8 cellular contexts compared by ENCODE assay signal in the genomic region with DNA sequence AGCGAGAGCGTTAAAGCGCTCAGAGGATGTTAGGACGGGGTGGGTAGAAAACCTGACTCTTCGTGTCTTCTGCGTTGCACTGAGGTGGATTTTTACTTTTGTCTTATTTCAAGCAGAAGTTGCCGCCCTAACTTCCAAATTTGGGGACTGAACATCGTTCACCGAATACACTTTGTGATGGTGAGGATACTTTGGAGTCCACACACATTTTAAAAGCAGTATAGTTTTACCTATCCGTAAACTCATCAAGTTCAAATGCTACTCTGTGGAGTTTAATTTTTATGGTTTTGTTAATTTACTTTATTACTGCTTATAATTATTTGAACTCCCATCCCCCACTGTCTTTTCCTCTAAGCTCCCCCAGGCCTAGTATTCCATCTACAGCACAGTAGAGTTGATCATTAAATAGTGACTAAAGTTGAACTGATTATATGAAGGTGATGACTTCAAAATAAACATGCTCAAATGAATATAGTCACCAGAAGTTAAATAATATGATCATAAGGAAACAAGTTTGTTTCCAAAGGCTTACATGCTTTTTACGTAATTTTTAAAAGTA.
A peak's percentile ranks its signal among the peaks of the same experiment; 100 is the strongest.
DNase-seq lines count a peak whose midpoint lies in the region; ATAC-seq and TF ChIP-seq lines count a peak whose summit lies in the region.

No MANE protein-coding gene starts in this region.

- TF ChIP-seq CTCF in AG10803 (conservative IDR thresholded peaks at IDR 0.05; ENCODE audit: low read length) (no peak), GM20000 (IDR thresholded peaks at IDR 0.05; ENCODE audit: extremely low read depth, missing control alignments) (no peak)

- H3K36me3 Mint-ChIP-seq in central memory CD8-positive, alpha-beta T cell (ENCODE audit: insufficient read depth), result peaks cover 3% of the 10 kb centered on the region

- no peak for ATAC-seq in central memory CD8-positive, alpha-beta T cell (replicated peaks; ENCODE audit: extremely low read depth, poor library complexity, severe bottlenecking)

- DNase-seq in AG10803 (ENCODE audit: low read depth), result no peak
- DNase-seq in central memory CD8-positive, alpha-beta T cell (ENCODE audit: low spot score in 2 of 2), result no peak
- DNase-seq in NCI-H146 treated with DMSO at 0.1 percent for 48 hours (lab: John Stamatoyannopoulos, UW; ENCODE audit: unreplicated experiment), result no peak
- DNase-seq in T1000 (lab: John Stamatoyannopoulos, UW), result no peak
- no peak for DNase-seq in GM20000 (ENCODE audit: low spot score)
- DNase-seq in NCI-H345 treated with DMSO at 0.1 percent for 48 hours (lab: John Stamatoyannopoulos, UW; ENCODE audit: unreplicated experiment), result no peak

- no peaks in the 10 kb centered on the region for H3K9me3 ChIP-seq in KOPT-K1 (ENCODE audit: insufficient read depth, low read length, poor library complexity, severe bottlenecking)
- H3K9me3 ChIP-seq in muscle layer of duodenum (ENCODE audit: control insufficient read depth in 1 of 2, low read length in 2 of 2), result no peaks in the 10 kb centered on the region

- H3K27ac ChIP-seq in KOPT-K1 (ENCODE audit: low read depth, low read length, poor library complexity, severe bottlenecking) (peak overlapping the region; percentile 19), muscle layer of duodenum (ENCODE audit: low read length) (peak overlapping the region; percentile 53)

- no peaks in the 10 kb centered on the region for H3K9me3 Mint-ChIP-seq in central memory CD8-positive, alpha-beta T cell

- peak overlapping the region; percentile 84 for H3K4me3 Mint-ChIP-seq in central memory CD8-positive, alpha-beta T cell

- H3K27me3 ChIP-seq in muscle layer of duodenum (ENCODE audit: low read depth, low read length), result no peaks in the 10 kb centered on the region

- H3K4me3 ChIP-seq in AG10803 (ENCODE audit: low read length) (peak overlapping the region; percentile 78), muscle layer of duodenum (ENCODE audit: low read depth in 1 of 2, low read length in 2 of 2) (peak overlapping the region; percentile 66 to 72)

- H3K27me3 Mint-ChIP-seq in central memory CD8-positive, alpha-beta T cell, result no peaks in the 10 kb centered on the region

- peaks cover 24% of the 10 kb centered on the region for H3K36me3 ChIP-seq in KOPT-K1 (ENCODE audit: insufficient read depth, low read length)
- peaks cover under 1 to 16% of the 10 kb centered on the region in 2 donors for H3K36me3 ChIP-seq in muscle layer of duodenum (ENCODE audit: control insufficient read depth in 1 of 2, insufficient read depth in 2 of 2, low read length in 2 of 2)

- H3K27ac Mint-ChIP-seq in central memory CD8-positive, alpha-beta T cell (ENCODE audit: low read depth), result peak overlapping the region; percentile 32

- H3K4me1 Mint-ChIP-seq in central memory CD8-positive, alpha-beta T cell, result peaks cover 45% of the 10 kb centered on the region

- peaks cover 2 to 5% of the 10 kb centered on the region in 2 donors for H3K4me1 ChIP-seq in muscle layer of duodenum (ENCODE audit: control insufficient read depth in 1 of 2, insufficient read depth in 2 of 2, low read length in 2 of 2)
